In the genomic region with DNA sequence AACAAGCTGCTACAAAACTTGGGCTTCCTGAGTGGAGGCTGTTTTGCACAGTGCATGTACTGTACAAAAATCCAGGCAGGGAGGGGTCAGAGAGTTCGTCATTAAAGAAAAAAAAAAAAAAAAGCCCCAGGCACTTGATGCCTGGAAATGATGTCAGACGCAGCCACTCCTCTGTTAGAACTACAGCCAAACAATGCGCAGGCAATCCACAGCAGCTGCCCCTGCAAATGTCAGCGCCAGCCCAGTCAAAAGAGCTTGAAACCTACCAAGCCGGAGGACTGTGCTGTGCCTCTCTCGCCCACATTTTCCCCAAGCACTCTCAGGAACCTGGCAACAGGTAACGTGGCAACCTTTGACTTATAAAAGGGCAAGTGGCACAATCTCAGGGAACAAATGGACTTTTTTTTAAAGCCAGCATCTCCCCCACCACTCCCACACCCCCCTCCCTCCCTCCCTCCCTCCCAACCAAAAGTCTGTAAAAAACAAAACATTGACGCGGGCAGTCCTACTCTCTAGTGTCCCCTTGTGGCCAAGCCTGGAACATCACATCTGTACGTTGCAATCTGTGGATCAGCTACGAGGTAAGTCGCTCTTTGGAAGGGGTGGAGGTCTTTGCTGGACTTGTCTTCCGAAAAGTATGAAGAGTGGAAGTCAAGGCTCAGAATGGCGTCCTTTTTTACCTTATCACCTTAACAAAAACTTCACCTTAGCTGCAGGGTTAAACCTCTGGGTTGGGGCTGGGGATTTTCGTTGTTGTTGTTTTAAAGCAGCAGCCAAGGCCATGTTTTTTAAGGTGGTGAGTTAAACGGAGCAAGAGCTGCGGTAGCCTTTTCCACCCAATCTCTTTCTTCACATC, we compare ENCODE assay signal across 8 cellular contexts.
DNase-seq lines count a peak whose midpoint lies in the region; ATAC-seq and TF ChIP-seq lines count a peak whose summit lies in the region.

No MANE protein-coding gene starts in this region.

- peak; percentile 70 for TF ChIP-seq RAD21 in SK-N-SH (IDR thresholded peaks at IDR 0.05; ENCODE audit: low read length)

- H3K4me3 ChIP-seq in NB4 (ENCODE audit: low read depth, low read length) (peak overlapping the region; percentile 65), SK-N-SH (ENCODE audit: low read depth in 2 of 2, low read length in 1 of 2) (peak overlapping the region; percentile 53 to 67), ovary (peak overlapping the region; percentile 44), thyroid gland (replicated peaks in 1 of 3) (peak overlapping the region; percentile 1 to 35 (median 16))

- TF ChIP-seq POLR2A in NB4 (IDR thresholded peaks at IDR 0.05; ENCODE audit: extremely low read depth, insufficient read length) (no peak), ovary (IDR thresholded peaks at IDR 0.05) (peak; percentile 46), thyroid gland (IDR thresholded peaks at IDR 0.05) (peak; percentile 61 to 83)

- peaks cover 41% of the 10 kb centered on the region for H3K79me2 ChIP-seq in SK-N-SH (ENCODE audit: insufficient read depth)

- no peaks in the 10 kb centered on the region for H3K9me2 ChIP-seq in SK-N-SH

- TF ChIP-seq EP300 in SK-N-SH (IDR thresholded peaks at IDR 0.05; ENCODE audit: borderline replicate concordance in 1 of 2, low read depth in 1 of 2, low read length in 1 of 2) (peak in 1 of 2 experiments; percentile 26; a peak in 3 of 4 replicates), ovary (IDR thresholded peaks at IDR 0.05) (peak; percentile 86)

- H3K9ac ChIP-seq in SK-N-SH, result peak overlapping the region; percentile 92

- intact Hi-C loops in ovary (cut with DNase I), result loop anchor here (1.0 to 10.0 kb wide), 7 partner anchors 71 to 347 kb away; a partner anchor contains a TSS
- intact Hi-C loops in thyroid gland (cut with DNase I), result no loop called here

- POLR2A ChIA-PET in SK-N-SH (lab: Yijun Ruan, JAX), result interaction anchor here (0.9 to 2.4 kb wide), 7 partner anchors 64 to 311 kb away, joined by 3 to 10 read pairs (median 5); no protein-coding TSS in a partner anchor

- no peaks in the 10 kb centered on the region for H3K9me3 ChIP-seq in SK-N-SH
- no peaks in the 10 kb centered on the region for H3K9me3 ChIP-seq in ovary
- H3K9me3 ChIP-seq in thyroid gland, result no peaks in the 10 kb centered on the region

- H3K27me3 ChIP-seq in SK-N-SH (ENCODE audit: insufficient read depth) (no peaks in the 10 kb centered on the region), ovary (no peaks in the 10 kb centered on the region), thyroid gland (no peaks in the 10 kb centered on the region)

- H3K27ac Mint-ChIP-seq in activated naive CD4-positive, alpha-beta T cell treated with anti-CD3 and anti-CD28 coated beads, Interleukin-2, amount 50 U/mL, for 72 hours, result peak overlapping the region; percentile 94 to 100
- H3K27ac Mint-ChIP-seq in glutamatergic neuron (ENCODE audit: unreplicated experiment), result peak overlapping the region; percentile 92

- H3K4me1 ChIP-seq in SK-N-SH (ENCODE audit: control insufficient read depth in 1 of 2, insufficient read depth in 2 of 2, low read depth in 1 of 2, low read length in 1 of 2) (peaks cover 36 to 56% of the 10 kb centered on the region in 2 experiments), ovary (ENCODE audit: insufficient read depth) (peaks cover 14% of the 10 kb centered on the region), thyroid gland (peaks cover 37 to 42% of the 10 kb centered on the region in 2 donors)

- peak overlapping the region; percentile 93 for H3K4me2 ChIP-seq in SK-N-SH

- peak; percentile 63 for TF ChIP-seq CTCF in GM12801 (IDR thresholded peaks at IDR 0.05; ENCODE audit: extremely low read depth, insufficient read length)
- peak; percentile 68 for TF ChIP-seq CTCF in NB4 (IDR thresholded peaks at IDR 0.05; ENCODE audit: low read depth, low read length)
- peak; percentile 73 for TF ChIP-seq CTCF in SK-N-SH (IDR thresholded peaks at IDR 0.05)
- TF ChIP-seq CTCF in glutamatergic neuron (IDR thresholded peaks at IDR 0.05; ENCODE audit: partially characterized antibody, unreplicated experiment), result peak; percentile 89
- peak; percentile 74 to 88 (median 86) for TF ChIP-seq CTCF in ovary (IDR thresholded peaks at IDR 0.05)
- peak; percentile 81 to 96 (median 87) for TF ChIP-seq CTCF in thyroid gland (IDR thresholded peaks at IDR 0.05)

- H3K27ac ChIP-seq in SK-N-SH (ENCODE audit: low read depth in 2 of 2, low read length in 1 of 2) (peak overlapping the region; percentile 100), ovary (peak overlapping the region; percentile 85 to 86), thyroid gland (peak overlapping the region; percentile 94 to 98 (median 98))

- peaks cover 16% of the 10 kb centered on the region for H3K4me1 Mint-ChIP-seq in glutamatergic neuron (ENCODE audit: low read depth, unreplicated experiment)

- peaks cover 7% of the 10 kb centered on the region for H3K27me3 Mint-ChIP-seq in glutamatergic neuron (ENCODE audit: unreplicated experiment)

- ATAC-seq in HG02571 (IDR thresholded peaks at IDR 0.05; ENCODE audit: unreplicated experiment), result peak; percentile 73
- peak; percentile 80 to 89 for ATAC-seq in activated naive CD4-positive, alpha-beta T cell treated with anti-CD3 and anti-CD28 coated beads, Interleukin-2, amount 50 U/mL, for 72 hours

- WGBS in SK-N-SH (ENCODE audit: low lambda C conversion rate), result 0% methylated on average over 16 of the region's 17 CpGs
- WGBS in ovary, 3 donors, result 0% methylated on average over 17 of the region's 17 CpGs
- 0% methylated on average over 17 of the region's 17 CpGs for WGBS in thyroid gland, 2 donors

- H3K4me3 Mint-ChIP-seq in glutamatergic neuron (ENCODE audit: unreplicated experiment), result peak overlapping the region; percentile 77

- DNase-seq in NB4 (ENCODE audit: low read depth) (peak; percentile 86), SK-N-SH (peak; percentile 74), glutamatergic neuron (peak; percentile 84), ovary (peak; percentile 86 to 92 (median 88)), thyroid gland (peak; percentile 88 to 89)
- peak; percentile 86 to 92 for DNase-seq in activated naive CD4-positive, alpha-beta T cell treated with anti-CD3 and anti-CD28 coated beads, Interleukin-2, amount 50 U/mL, for 72 hours (ENCODE audit: low spot score in 2 of 2)

- no peaks in the 10 kb centered on the region for H4K20me1 ChIP-seq in SK-N-SH (ENCODE audit: insufficient read depth)

- peaks cover 41% of the 10 kb centered on the region for H3F3A ChIP-seq in SK-N-SH (replicated peaks; ENCODE audit: insufficient read depth)

- no peaks in the 10 kb centered on the region for H3K36me3 ChIP-seq in SK-N-SH (replicated peaks in 1 of 2; ENCODE audit: control insufficient read depth in 1 of 2, insufficient read depth in 2 of 2, low read length in 1 of 2)
- no peaks in the 10 kb centered on the region for H3K36me3 ChIP-seq in ovary
- no peaks in the 10 kb centered on the region for H3K36me3 ChIP-seq in thyroid gland

- peaks cover 25 to 34% of the 10 kb centered on the region in 2 donors for H3K36me3 Mint-ChIP-seq in activated naive CD4-positive, alpha-beta T cell treated with anti-CD3 and anti-CD28 coated beads, Interleukin-2, amount 50 U/mL, for 72 hours
- H3K36me3 Mint-ChIP-seq in glutamatergic neuron (ENCODE audit: unreplicated experiment), result no peaks in the 10 kb centered on the region

- CTCF ChIA-PET in SK-N-SH (lab: Yijun Ruan, JAX), result interaction anchor here (0.6 to 6.1 kb wide), 50 partner anchors 9 to 402 kb away, joined by 3 to 76 read pairs (median 4); a partner anchor contains a TSS

- peaks cover 0 to 3% of the 10 kb centered on the region in 2 donors for H3K9me3 Mint-ChIP-seq in activated naive CD4-positive, alpha-beta T cell treated with anti-CD3 and anti-CD28 coated beads, Interleukin-2, amount 50 U/mL, for 72 hours
- peaks cover 7% of the 10 kb centered on the region for H3K9me3 Mint-ChIP-seq in glutamatergic neuron (ENCODE audit: unreplicated experiment)

- H2AFZ ChIP-seq in SK-N-SH (ENCODE audit: low read depth), result peak overlapping the region; percentile 80; the same call in 1 of the 2 replicates

TF ChIP-seq in SK-N-SH, 30 proteins besides CTCF, POLR2A, EP300 and RAD21 (continues in another document):
- 0 out of 2 replicates have a peak, but pooled peaks have one; percentile 14 for TF ChIP-seq JUND (IDR thresholded peaks at IDR 0.05)
- TF ChIP-seq TEAD4 (IDR thresholded peaks at IDR 0.05; ENCODE audit: borderline replicate concordance, insufficient read depth), result no peak
- peak; percentile 61; the same call in 1 of the 2 replicates for TF ChIP-seq MXI1 (IDR thresholded peaks at IDR 0.05; ENCODE audit: low read depth, low read length)
- TF ChIP-seq SIN3A (IDR thresholded peaks at IDR 0.05; ENCODE audit: borderline replicate concordance, low read depth, low read length), result peak; percentile 78
- peak; percentile 17; the same call in 1 of the 2 replicates for TF ChIP-seq FOSL2 (IDR thresholded peaks at IDR 0.05; ENCODE audit: borderline replicate concordance, low read depth)
- TF ChIP-seq NFIC (IDR thresholded peaks at IDR 0.05; ENCODE audit: borderline replicate concordance), result peak; percentile 57
- TF ChIP-seq TAF1 (IDR thresholded peaks at IDR 0.05; ENCODE audit: borderline replicate concordance, low read depth, low read length), result peak; percentile 27
- peak; percentile 22; the same call in 1 of the 2 replicates for TF ChIP-seq YY1 (IDR thresholded peaks at IDR 0.05; ENCODE audit: low read depth)
- TF ChIP-seq, protein P1, sequence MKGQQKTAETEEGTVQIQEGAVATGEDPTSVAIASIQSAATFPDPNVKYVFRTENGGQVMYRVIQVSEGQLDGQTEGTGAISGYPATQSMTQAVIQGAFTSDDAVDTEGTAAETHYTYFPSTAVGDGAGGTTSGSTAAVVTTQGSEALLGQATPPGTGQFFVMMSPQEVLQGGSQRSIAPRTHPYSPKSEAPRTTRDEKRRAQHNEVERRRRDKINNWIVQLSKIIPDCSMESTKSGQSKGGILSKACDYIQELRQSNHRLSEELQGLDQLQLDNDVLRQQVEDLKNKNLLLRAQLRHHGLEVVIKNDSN (IDR thresholded peaks at IDR 0.05; ENCODE audit: borderline replicate concordance, low read depth), result no peak
- TF ChIP-seq FOXM1 (IDR thresholded peaks at IDR 0.05; ENCODE audit: low read depth), result peak; percentile 19; the same call in 1 of the 2 replicates
- peak; percentile 6; the same call in 1 of the 2 replicates for TF ChIP-seq RCOR1 (IDR thresholded peaks at IDR 0.05; ENCODE audit: low read length)
- TF ChIP-seq CHD2 (IDR thresholded peaks at IDR 0.05; ENCODE audit: low read length, partially characterized antibody), result peak; percentile 16
- TF ChIP-seq RFX5 (IDR thresholded peaks at IDR 0.05; ENCODE audit: low read length), result no peak; the same call in 1 of the 2 replicates
- 0 out of 2 replicates have a peak, but pooled peaks have one; percentile 41 for TF ChIP-seq FOXJ3 (CRISPR knock-in tag; IDR thresholded peaks at IDR 0.05)
- 0 out of 2 replicates have a peak, but pooled peaks have one; percentile 7 for TF ChIP-seq MEF2A (IDR thresholded peaks at IDR 0.05; ENCODE audit: borderline replicate concordance, low read depth)
- TF ChIP-seq, protein P2, sequence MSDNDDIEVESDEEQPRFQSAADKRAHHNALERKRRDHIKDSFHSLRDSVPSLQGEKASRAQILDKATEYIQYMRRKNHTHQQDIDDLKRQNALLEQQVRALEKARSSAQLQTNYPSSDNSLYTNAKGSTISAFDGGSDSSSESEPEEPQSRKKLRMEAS (IDR thresholded peaks at IDR 0.05; ENCODE audit: low read depth), result peak; percentile 34; the same call in 1 of the 2 replicates

Comparison
In these comparisons a context has a peak if more than half of its experiments do, and no peak if none do; other contexts are left out.
1. Peak in every context shown above with its lines: DNase-seq, ATAC-seq, H3K4me3 ChIP-seq and H3K27ac ChIP-seq.